Comparison of ENCODE assay signal across 8 cellular contexts in genomic region chr3:30894521-30895289, GRCh38. TPM values are rescaled to one million over a fixed set of nuclear protein-coding genes. Genes with fewer than 3 reads are reported as not detected.
DNase-seq lines count a peak whose midpoint lies in the region; TF ChIP-seq lines count a peak whose summit lies in the region.

TSS of gene GADL1 (minus strand) at chr3:30894661. CDS start at chr3:30894614, 47 bp downstream.

- CTCF ChIA-PET in AG04449 (lab: Yijun Ruan, JAX), result interaction anchor here (1.0 kb wide), 1 partner anchor 9 kb away, joined by 4 read pairs; no protein-coding TSS in a partner anchor
- CTCF ChIA-PET in activated CD4-positive, alpha-beta memory T cell treated with anti-CD3 and anti-CD28 coated beads for 36 hours (lab: Charles Lee), result no interaction called here

- no peak within 1 kb of the TSS for H3K9ac ChIP-seq in neural progenitor cell

- peaks cover 42% of the 10 kb centered on the region for H3K27me3 ChIP-seq in neural progenitor cell

- peak within 1 kb of the TSS; percentile 81 for H2AFZ ChIP-seq in neural progenitor cell (replicated peaks)

- H3F3A ChIP-seq in neural progenitor cell (ENCODE audit: low read depth), result no peaks in the 10 kb centered on the region

- H3K27me3 Mint-ChIP-seq in activated CD4-positive, alpha-beta memory T cell treated with anti-CD3 and anti-CD28 coated beads for 36 hours, result peaks cover 23% of the 10 kb centered on the region
- peaks cover 10% of the 10 kb centered on the region for H3K27me3 Mint-ChIP-seq in neural progenitor cell (ENCODE audit: insufficient read depth, low read depth)

- no peaks in the 10 kb centered on the region for H3K36me3 ChIP-seq in neural progenitor cell

- H3K9me3 ChIP-seq in neural progenitor cell (ENCODE audit: low read depth), result no peaks in the 10 kb centered on the region

- no peaks in the 10 kb centered on the region for H4K20me1 ChIP-seq in neural progenitor cell (ENCODE audit: low read depth)

- intact Hi-C loops in activated CD4-positive, alpha-beta memory T cell treated with anti-CD3 and anti-CD28 coated beads for 36 hours (cut with micrococcal nuclease), result no loop called here

- H3K9me3 Mint-ChIP-seq in activated CD4-positive, alpha-beta memory T cell treated with anti-CD3 and anti-CD28 coated beads for 36 hours, result no peaks in the 10 kb centered on the region
- no peaks in the 10 kb centered on the region for H3K9me3 Mint-ChIP-seq in neural progenitor cell

- no peaks in the 10 kb centered on the region for H3K36me3 Mint-ChIP-seq in activated CD4-positive, alpha-beta memory T cell treated with anti-CD3 and anti-CD28 coated beads for 36 hours
- H3K36me3 Mint-ChIP-seq in neural progenitor cell, result no peaks in the 10 kb centered on the region

- peak within 1 kb of the TSS; percentile 85 for H3K4me2 ChIP-seq in neural progenitor cell

- H3K79me2 ChIP-seq in neural progenitor cell (ENCODE audit: low read depth), result no peaks in the 10 kb centered on the region

- DNase-seq in AG04449 (ENCODE audit: low read depth, low spot score), result no peak
- DNase-seq in HPDE6-E6E7 (ENCODE audit: extremely low spot score), result peak; percentile 1
- DNase-seq in activated CD4-positive, alpha-beta memory T cell treated with anti-CD3 and anti-CD28 coated beads for 36 hours, result peak; percentile 36
- peak; percentile 11 for DNase-seq in fibroblast of pulmonary artery (ENCODE audit: low read depth)
- DNase-seq in neural progenitor cell (ENCODE audit: low spot score), result peak; percentile 77
- no peak for DNase-seq in NCI-H510A (lab: John Stamatoyannopoulos, UW)
- DNase-seq in activated CD4-positive, CD25-positive, alpha-beta regulatory T cell (lab: John Stamatoyannopoulos, UW), result no peak
- no peak for DNase-seq in NCI-H226

- H3K4me3 ChIP-seq in AG04449 (ENCODE audit: low read depth, low read length), result peak within 1 kb of the TSS; percentile 57
- H3K4me3 ChIP-seq in fibroblast of pulmonary artery (replicated peaks; ENCODE audit: low read depth, low read length), result peak within 1 kb of the TSS; percentile 49
- H3K4me3 ChIP-seq in neural progenitor cell, result peak within 1 kb of the TSS; percentile 55

- no peak within 1 kb of the TSS for H3K27ac ChIP-seq in neural progenitor cell

- POLR2A ChIA-PET in AG04449 (lab: Yijun Ruan, JAX), result no interaction called here
- POLR2A ChIA-PET in activated CD4-positive, alpha-beta memory T cell treated with anti-CD3 and anti-CD28 coated beads for 36 hours (lab: Charles Lee), result no interaction called here

- no peak within 1 kb of the TSS for H3K27ac Mint-ChIP-seq in activated CD4-positive, alpha-beta memory T cell treated with anti-CD3 and anti-CD28 coated beads for 36 hours
- H3K27ac Mint-ChIP-seq in neural progenitor cell, result no peak within 1 kb of the TSS

- TF ChIP-seq CTCF in AG04449 (IDR thresholded peaks at IDR 0.05; ENCODE audit: insufficient read depth, low read length, missing control alignments) (no peak), fibroblast of pulmonary artery (IDR thresholded peaks at IDR 0.05; ENCODE audit: low read length, missing control alignments) (no peak), neural progenitor cell (IDR thresholded peaks at IDR 0.05) (peak; percentile 15)

- peak within 1 kb of the TSS; percentile 59 for H3K4me3 Mint-ChIP-seq in activated CD4-positive, alpha-beta memory T cell treated with anti-CD3 and anti-CD28 coated beads for 36 hours
- H3K4me3 Mint-ChIP-seq in neural progenitor cell, result peak within 1 kb of the TSS; percentile 83

- H3K4me1 Mint-ChIP-seq in activated CD4-positive, alpha-beta memory T cell treated with anti-CD3 and anti-CD28 coated beads for 36 hours (ENCODE audit: low read depth), result peaks cover 17% of the 10 kb centered on the region
- H3K4me1 Mint-ChIP-seq in neural progenitor cell, result peaks cover 4% of the 10 kb centered on the region

- H3K4me1 ChIP-seq in neural progenitor cell, result peaks cover 10% of the 10 kb centered on the region

RNA-seq across cellular contexts. Expression of gene GADL1, which starts in this region (rescaled TPM):
- total RNA-seq in activated CD4-positive, alpha-beta memory T cell treated with anti-CD3 and anti-CD28 coated beads for 36 hours, result not detected
- total RNA-seq in neural progenitor cell (ENCODE audit: low replicate concordance), result 0.03 TPM in 1 of 2 replicates, not detected in the other

Comparison
In these comparisons a context has a peak if more than half of its experiments do, and no peak if none do; other contexts are left out.
1. Peak in DNase-seq in activated CD4-positive, alpha-beta memory T cell treated with anti-CD3 and anti-CD28 coated beads for 36 hours; RNA of the gene not detected or under 1 TPM.
2. Peak in DNase-seq, H3K4me3 ChIP-seq and H3K4me2 ChIP-seq in neural progenitor cell; RNA of the gene not detected or under 1 TPM.
3. DNase-seq: peak in HPDE6-E6E7 (single experiment) and fibroblast of pulmonary artery (single experiment); none in AG04449 (single experiment), NCI-H510A (single experiment), activated CD4-positive, CD25-positive, alpha-beta regulatory T cell (0 of 4) and NCI-H226 (single experiment).
4. Peak in every context shown above with its lines, with median percentiles within 50 percentile points of each other: H3K4me3 ChIP-seq.